7 cellular contexts compared by ENCODE assay signal in the genomic region with DNA sequence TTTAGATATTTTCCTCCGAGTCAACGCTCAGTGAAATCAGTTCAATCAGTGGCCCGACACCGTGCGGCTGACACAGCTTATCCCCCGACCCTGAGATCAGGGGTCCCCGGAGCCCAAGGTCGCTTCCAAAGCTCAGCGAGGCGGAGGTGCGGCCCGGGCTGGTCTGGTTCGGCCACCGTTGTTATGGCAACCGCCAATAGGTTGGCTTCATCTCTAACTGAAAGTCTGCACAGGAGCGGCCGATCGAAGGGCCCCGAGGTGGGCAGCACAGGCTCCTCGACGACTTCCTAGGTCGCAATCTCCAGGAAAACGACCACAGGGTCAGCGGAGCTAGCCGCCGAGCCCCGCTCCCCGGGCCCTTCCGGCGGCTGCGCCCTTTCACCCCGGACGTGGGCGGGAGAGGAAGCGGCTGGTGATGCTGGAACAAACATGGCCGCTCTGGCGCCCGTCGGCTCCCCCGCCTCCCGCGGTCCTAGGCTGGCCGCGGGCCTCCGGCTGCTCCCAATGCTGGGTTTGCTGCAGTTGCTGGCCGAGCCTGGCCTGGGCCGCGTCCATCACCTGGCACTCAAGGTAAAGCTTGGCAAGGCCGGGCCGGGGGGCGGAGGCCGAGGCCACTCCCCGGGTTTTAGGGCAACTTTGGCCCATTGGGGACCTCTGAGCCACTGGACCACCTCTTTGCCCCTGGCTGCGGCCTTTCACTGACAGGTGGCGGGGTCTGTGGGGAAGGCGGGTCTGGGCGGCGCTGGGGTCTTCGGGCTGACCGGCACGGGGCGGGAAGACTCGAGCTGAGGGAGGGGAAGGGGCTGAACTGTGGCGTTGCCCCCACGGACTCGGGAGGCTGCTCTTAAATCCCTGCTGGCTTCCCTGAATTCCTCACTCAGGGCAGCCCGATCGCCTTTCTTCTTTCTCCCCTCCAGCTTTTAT.
DNase-seq lines count a peak whose midpoint lies in the region; ATAC-seq and TF ChIP-seq lines count a peak whose summit lies in the region.

Gene GPR107, plus strand, starts transcription at position 403 of the 924 bp plus-strand sequence. Its CDS starts 27 bp downstream, at position 430.

- H3K4me3 ChIP-seq in choroid plexus epithelial cell (ENCODE audit: low read depth, low read length) = peak within 1 kb of the TSS; percentile 90

- DNase-seq in NCI-H2196 treated with DMSO at 0.1 percent for 48 hours (lab: John Stamatoyannopoulos, UW; ENCODE audit: unreplicated experiment) (peak; percentile 71), choroid plexus epithelial cell (ENCODE audit: low read depth) (peak; percentile 72), kidney tubule cell (ENCODE audit: low spot score) (peak; percentile 80)
- peak; percentile 71 to 76 for DNase-seq in activated CD4-positive, alpha-beta T cell treated with anti-CD3 and anti-CD28 coated beads for 24 hours (ENCODE audit: low read depth in 2 of 2)
- peak; percentile 63 to 78 (median 66) for DNase-seq in stimulated activated CD4-positive, alpha-beta T cell treated with anti-CD3 and anti-CD28 coated beads, Interleukin-1b, Interleukin-23, amount 100 ng/mL, for 24 hours (ENCODE audit: low read depth in 4 of 4, low spot score in 1 of 4)

- TF ChIP-seq CTCF in choroid plexus epithelial cell (conservative IDR thresholded peaks at IDR 0.05; ENCODE audit: low read depth, low read length) = no peak

- peak; percentile 88 for TF ChIP-seq POLR2A in GM18505 (IDR thresholded peaks at IDR 0.05; ENCODE audit: borderline replicate concordance, extremely low read depth, insufficient read depth, insufficient read length)

- ATAC-seq in GM18505 (IDR thresholded peaks at IDR 0.05; ENCODE audit: unreplicated experiment) (no peak), HG02938 (IDR thresholded peaks at IDR 0.05; ENCODE audit: unreplicated experiment) (peak; percentile 79)
